ENCODE assay signal across 8 cellular contexts in the genomic region with DNA sequence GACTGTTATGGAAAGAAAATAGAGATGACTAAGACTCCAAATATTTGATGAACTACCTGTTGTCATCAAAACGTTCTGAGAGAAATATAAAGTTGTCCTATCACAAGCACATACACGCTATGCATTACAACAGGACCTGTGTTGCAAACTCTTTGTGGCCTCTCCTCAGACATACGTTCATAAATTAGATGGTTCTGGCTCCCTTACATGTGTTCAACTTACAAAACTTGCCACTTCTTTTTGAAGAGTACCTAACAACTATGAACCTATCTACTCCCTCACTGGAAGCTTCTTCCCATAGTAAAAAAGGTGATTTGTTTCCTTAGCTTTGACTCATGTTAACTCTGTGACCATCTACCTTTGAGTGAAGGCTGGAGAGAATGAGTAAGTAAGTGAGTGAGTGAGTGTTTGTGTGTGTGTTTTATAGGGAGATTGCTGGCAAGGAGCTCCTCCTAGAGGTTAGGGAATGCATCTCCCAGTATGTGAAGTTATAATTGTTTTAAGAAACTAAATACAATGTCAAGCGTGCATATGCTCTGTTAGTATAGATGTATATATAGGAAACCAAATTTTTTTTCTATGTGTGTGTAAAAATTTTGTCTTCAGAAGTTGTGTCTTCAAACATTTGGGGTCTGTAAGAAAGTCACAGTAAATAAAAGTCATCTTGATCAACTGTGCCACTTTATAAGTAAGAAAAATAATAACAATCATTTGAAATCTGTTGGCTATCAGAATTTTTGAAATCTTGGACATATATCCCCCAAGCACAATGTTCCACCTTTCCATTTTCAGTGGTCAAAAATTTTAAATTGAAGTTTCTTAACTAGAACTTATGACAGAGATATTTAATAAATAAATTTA.
DNase-seq lines count a peak whose midpoint lies in the region; ATAC-seq, FAIRE-seq and TF ChIP-seq lines count a peak whose summit lies in the region.

No MANE protein-coding gene starts in this region.

- H3K27ac Mint-ChIP-seq in nephron: peak overlapping the region in 2 of 3 experiments; percentile 7 to 50

- no peaks in the 10 kb centered on the region for H3K36me3 Mint-ChIP-seq in nephron (ENCODE audit: low read depth)

- peaks cover 4% of the 10 kb centered on the region for H3K4me1 Mint-ChIP-seq in nephron

- FAIRE-seq in RCC 7860 (lab: Jason Lieb, UNC): peak; percentile 73

- in situ Hi-C loops in GM13977 (cut with MboI; ENCODE audit: low pct_unique_long_range_greater_than_20kb, low sequenced_read_pairs, unreplicated experiment): no loop called here

- peak; percentile 87 for DNase-seq in AG10803 (ENCODE audit: low read depth)
- peak; percentile 12 for DNase-seq in GM13977 (ENCODE audit: low spot score)
- peak; percentile 17 for DNase-seq in HK-2 (ENCODE audit: unreplicated experiment)
- peak; percentile 76 for DNase-seq in RCC 7860 (ENCODE audit: low spot score)
- peak; percentile 93 for DNase-seq in epithelial cell of esophagus (ENCODE audit: low read depth)
- no peak for DNase-seq in cortex of kidney (lab: John Stamatoyannopoulos, UW)

- ATAC-seq in GM19467 (IDR thresholded peaks at IDR 0.05; ENCODE audit: unreplicated experiment): no peak

- no peak overlapping the region for H3K4me3 Mint-ChIP-seq in nephron

- peak; percentile 85 for TF ChIP-seq CTCF in AG10803 (conservative IDR thresholded peaks at IDR 0.05; ENCODE audit: low read length)
- TF ChIP-seq CTCF in GM13977 (IDR thresholded peaks at IDR 0.05; ENCODE audit: extremely low read depth, insufficient read depth, missing control alignments): peak; percentile 59
- TF ChIP-seq CTCF in epithelial cell of esophagus (IDR thresholded peaks at IDR 0.05; ENCODE audit: insufficient read depth, low read depth, low read length, missing control alignments): peak; percentile 94
- peak; percentile 62 to 84 (median 75) for TF ChIP-seq CTCF in nephron (IDR thresholded peaks at IDR 0.05; ENCODE audit: unreplicated experiment in 3 of 3)

- no peaks in the 10 kb centered on the region for H3K9me3 Mint-ChIP-seq in nephron

- no peaks in the 10 kb centered on the region for H3K27me3 Mint-ChIP-seq in nephron (ENCODE audit: low read depth)

- H3K4me3 ChIP-seq in AG10803 (ENCODE audit: low read length) (no peak overlapping the region), epithelial cell of esophagus (ENCODE audit: low read length) (no peak overlapping the region)
